ENCODE assay signal across 1 cellular context in genomic region chr17:49968380-49969133, GRCh38.
TF ChIP-seq lines count a peak whose summit lies in the region.

No MANE protein-coding gene starts in this region.

TF ChIP-seq in HEK293, 187 proteins besides CTCF, POLR2A, EP300 and RAD21 (continued from another document and continues in another):
- TF ChIP-seq, protein P1, sequence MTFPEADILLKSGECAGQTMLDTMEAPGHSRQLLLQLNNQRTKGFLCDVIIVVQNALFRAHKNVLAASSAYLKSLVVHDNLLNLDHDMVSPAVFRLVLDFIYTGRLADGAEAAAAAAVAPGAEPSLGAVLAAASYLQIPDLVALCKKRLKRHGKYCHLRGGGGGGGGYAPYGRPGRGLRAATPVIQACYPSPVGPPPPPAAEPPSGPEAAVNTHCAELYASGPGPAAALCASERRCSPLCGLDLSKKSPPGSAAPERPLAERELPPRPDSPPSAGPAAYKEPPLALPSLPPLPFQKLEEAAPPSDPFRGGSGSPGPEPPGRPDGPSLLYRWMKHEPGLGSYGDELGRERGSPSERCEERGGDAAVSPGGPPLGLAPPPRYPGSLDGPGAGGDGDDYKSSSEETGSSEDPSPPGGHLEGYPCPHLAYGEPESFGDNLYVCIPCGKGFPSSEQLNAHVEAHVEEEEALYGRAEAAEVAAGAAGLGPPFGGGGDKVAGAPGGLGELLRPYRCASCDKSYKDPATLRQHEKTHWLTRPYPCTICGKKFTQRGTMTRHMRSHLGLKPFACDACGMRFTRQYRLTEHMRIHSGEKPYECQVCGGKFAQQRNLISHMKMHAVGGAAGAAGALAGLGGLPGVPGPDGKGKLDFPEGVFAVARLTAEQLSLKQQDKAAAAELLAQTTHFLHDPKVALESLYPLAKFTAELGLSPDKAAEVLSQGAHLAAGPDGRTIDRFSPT (tag by site-specific recombination; IDR thresholded peaks at IDR 0.05): no peak
- TF ChIP-seq ZNF112 (tag by site-specific recombination; IDR thresholded peaks at IDR 0.05) (no peak), ZNF830 (tag by site-specific recombination; IDR thresholded peaks at IDR 0.05; ENCODE audit: low read depth) (no peak), GFI1B (tag by site-specific recombination; IDR thresholded peaks at IDR 0.05) (no peak), TCF7L2 (IDR thresholded peaks at IDR 0.05; ENCODE audit: borderline replicate concordance, low read depth, low read length) (no peak), HOXD13 (CRISPR knock-in tag; IDR thresholded peaks at IDR 0.05; ENCODE audit: borderline replicate concordance) (no peak), ZNF19 (tag by site-specific recombination; IDR thresholded peaks at IDR 0.05; ENCODE audit: low read depth) (no peak), ZNF571 (tag by site-specific recombination; IDR thresholded peaks at IDR 0.05) (no peak), ZNF416 (tag by site-specific recombination; IDR thresholded peaks at IDR 0.05) (no peak), ZNF221 (tag by site-specific recombination; IDR thresholded peaks at IDR 0.05; ENCODE audit: borderline replicate concordance) (no peak), ZNF514 (tag by site-specific recombination; IDR thresholded peaks at IDR 0.05) (no peak), WT1 (tag by site-specific recombination; IDR thresholded peaks at IDR 0.05) (no peak), ZFP69B (tag by site-specific recombination; IDR thresholded peaks at IDR 0.05) (no peak), PRDM2 (tag by site-specific recombination; IDR thresholded peaks at IDR 0.05; ENCODE audit: borderline replicate concordance) (no peak), ZBTB44 (tag by site-specific recombination; IDR thresholded peaks at IDR 0.05) (peak; percentile 22; the same call in 1 of the 2 replicates), KLF10 (tag by site-specific recombination; IDR thresholded peaks at IDR 0.05) (no peak), ZNF555 (tag by site-specific recombination; conservative IDR thresholded peaks at IDR 0.05) (no peak), SP2 (tag by site-specific recombination; IDR thresholded peaks at IDR 0.05) (peak; percentile 59), ZBTB17 (tag by site-specific recombination; IDR thresholded peaks at IDR 0.05) (peak; percentile 92), ZEB2 (tag by site-specific recombination; IDR thresholded peaks at IDR 0.05) (peak; percentile 53; the same call in 1 of the 2 replicates), ZNF76 (tag by site-specific recombination; IDR thresholded peaks at IDR 0.05; ENCODE audit: borderline replicate concordance, low read depth) (peak; percentile 37; the same call in 1 of the 2 replicates), ZBTB7A (tag by site-specific recombination; IDR thresholded peaks at IDR 0.05; ENCODE audit: low read depth) (0 out of 2 replicates have a peak, but pooled peaks have one; percentile 51), TRIM28 (IDR thresholded peaks at IDR 0.05; ENCODE audit: borderline replicate concordance, low read length) (0 out of 2 replicates have a peak, but pooled peaks have one; percentile 13), ZNF157 (tag by site-specific recombination; IDR thresholded peaks at IDR 0.05) (no peak), ZNF521 (tag by site-specific recombination; IDR thresholded peaks at IDR 0.05) (no peak), ZNF266 (tag by site-specific recombination; IDR thresholded peaks at IDR 0.05; ENCODE audit: low read depth) (no peak), BCL6B (tag by site-specific recombination; IDR thresholded peaks at IDR 0.05) (no peak), ZNF777 (tag by site-specific recombination; IDR thresholded peaks at IDR 0.05; ENCODE audit: borderline replicate concordance) (no peak), ZNF292 (tag by site-specific recombination; IDR thresholded peaks at IDR 0.05; ENCODE audit: borderline replicate concordance, low read depth) (no peak), ZSCAN23 (tag by site-specific recombination; IDR thresholded peaks at IDR 0.05) (no peak), IKZF3 (tag by site-specific recombination; IDR thresholded peaks at IDR 0.05) (0 out of 2 replicates have a peak, but pooled peaks have one; percentile 49), ZNF148 (tag by site-specific recombination; IDR thresholded peaks at IDR 0.05; ENCODE audit: borderline replicate concordance) (no peak), ZNF404 (tag by site-specific recombination; IDR thresholded peaks at IDR 0.05) (no peak), FEZF1 (tag by site-specific recombination; IDR thresholded peaks at IDR 0.05) (no peak), ZNF621 (tag by site-specific recombination; IDR thresholded peaks at IDR 0.05) (no peak), ZNF23 (tag by site-specific recombination; IDR thresholded peaks at IDR 0.05; ENCODE audit: borderline replicate concordance) (no peak), KLF8 (tag by site-specific recombination; IDR thresholded peaks at IDR 0.05) (peak; percentile 29; the same call in 1 of the 2 replicates)
- TF ChIP-seq, protein P2, sequence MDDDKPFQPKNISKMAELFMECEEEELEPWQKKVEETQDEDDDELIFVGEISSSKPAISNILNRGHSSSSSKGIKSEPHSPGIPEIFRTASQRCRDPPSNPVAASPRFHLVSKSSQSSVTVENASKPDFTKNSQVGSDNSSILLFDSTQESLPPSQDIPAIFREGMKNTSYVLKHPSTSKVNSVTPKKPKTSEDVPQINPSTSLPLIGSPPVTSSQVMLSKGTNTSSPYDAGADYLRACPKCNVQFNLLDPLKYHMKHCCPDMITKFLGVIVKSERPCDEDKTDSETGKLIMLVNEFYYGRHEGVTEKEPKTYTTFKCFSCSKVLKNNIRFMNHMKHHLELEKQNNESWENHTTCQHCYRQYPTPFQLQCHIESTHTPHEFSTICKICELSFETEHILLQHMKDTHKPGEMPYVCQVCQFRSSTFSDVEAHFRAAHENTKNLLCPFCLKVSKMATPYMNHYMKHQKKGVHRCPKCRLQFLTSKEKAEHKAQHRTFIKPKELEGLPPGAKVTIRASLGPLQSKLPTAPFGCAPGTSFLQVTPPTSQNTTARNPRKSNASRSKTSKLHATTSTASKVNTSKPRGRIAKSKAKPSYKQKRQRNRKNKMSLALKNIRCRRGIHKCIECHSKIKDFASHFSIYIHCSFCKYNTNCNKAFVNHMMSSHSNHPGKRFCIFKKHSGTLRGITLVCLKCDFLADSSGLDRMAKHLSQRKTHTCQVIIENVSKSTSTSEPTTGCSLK (tag by site-specific recombination; IDR thresholded peaks at IDR 0.05): no peak
- TF ChIP-seq, protein P3, sequence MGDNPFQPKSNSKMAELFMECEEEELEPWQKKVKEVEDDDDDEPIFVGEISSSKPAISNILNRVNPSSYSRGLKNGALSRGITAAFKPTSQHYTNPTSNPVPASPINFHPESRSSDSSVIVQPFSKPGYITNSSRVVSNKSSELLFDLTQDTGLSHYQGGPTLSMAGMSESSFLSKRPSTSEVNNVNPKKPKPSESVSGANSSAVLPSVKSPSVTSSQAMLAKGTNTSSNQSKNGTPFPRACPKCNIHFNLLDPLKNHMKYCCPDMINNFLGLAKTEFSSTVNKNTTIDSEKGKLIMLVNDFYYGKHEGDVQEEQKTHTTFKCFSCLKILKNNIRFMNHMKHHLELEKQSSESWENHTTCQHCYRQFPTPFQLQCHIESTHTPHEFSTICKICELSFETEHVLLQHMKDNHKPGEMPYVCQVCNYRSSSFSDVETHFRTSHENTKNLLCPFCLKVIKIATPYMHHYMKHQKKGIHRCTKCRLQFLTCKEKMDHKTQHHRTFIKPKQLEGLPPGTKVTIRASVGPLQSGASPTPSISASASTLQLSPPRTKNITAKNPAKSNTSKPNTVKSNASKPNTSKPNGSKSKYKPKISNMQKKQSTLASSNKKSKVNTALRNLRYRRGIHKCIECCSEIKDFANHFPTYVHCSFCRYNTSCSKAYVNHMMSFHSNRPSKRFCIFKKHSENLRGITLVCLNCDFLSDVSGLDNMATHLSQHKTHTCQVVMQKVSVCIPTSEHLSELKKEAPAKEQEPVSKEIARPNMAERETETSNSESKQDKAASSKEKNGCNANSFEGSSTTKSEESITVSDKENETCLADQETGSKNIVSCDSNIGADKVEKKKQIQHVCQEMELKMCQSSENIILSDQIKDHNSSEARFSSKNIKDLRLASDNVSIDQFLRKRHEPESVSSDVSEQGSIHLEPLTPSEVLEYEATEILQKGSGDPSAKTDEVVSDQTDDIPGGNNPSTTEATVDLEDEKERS (tag by site-specific recombination; IDR thresholded peaks at IDR 0.05): no peak
- TF ChIP-seq, protein P4, sequence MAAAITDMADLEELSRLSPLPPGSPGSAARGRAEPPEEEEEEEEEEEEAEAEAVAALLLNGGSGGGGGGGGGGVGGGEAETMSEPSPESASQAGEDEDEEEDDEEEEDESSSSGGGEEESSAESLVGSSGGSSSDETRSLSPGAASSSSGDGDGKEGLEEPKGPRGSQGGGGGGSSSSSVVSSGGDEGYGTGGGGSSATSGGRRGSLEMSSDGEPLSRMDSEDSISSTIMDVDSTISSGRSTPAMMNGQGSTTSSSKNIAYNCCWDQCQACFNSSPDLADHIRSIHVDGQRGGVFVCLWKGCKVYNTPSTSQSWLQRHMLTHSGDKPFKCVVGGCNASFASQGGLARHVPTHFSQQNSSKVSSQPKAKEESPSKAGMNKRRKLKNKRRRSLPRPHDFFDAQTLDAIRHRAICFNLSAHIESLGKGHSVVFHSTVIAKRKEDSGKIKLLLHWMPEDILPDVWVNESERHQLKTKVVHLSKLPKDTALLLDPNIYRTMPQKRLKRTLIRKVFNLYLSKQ (tag by site-specific recombination; IDR thresholded peaks at IDR 0.05; ENCODE audit: borderline replicate concordance): no peak
